ENCODE assay signal across 20 cellular contexts in the genomic region with DNA sequence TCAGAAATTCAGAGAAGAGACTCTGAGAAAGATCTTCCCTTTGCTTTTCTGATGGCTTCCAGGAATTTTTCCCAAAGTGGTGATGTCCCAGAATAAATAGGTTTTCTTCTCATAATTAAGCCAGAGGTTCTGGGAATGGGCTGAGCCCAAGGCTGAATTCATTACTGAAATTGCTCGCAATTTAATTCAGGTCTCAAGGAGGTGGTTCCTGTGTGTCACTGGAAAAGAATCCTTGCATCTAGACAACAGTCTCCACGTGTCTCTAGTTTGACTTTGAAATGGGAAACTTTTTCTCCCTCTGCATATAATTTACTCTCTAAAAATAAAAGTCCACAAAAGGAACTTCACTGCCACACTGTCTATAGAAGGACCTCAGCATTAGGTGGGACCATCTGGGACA.
"Had no signal": no experiment of that assay in that cellular context is flagged by ENCODE, and none has a peak within 500 bp of the region (broad histone marks: within the 10 kb centered on the region; RNA-seq: fewer than 3 reads in every experiment).

No MANE protein-coding gene starts in this region.

- H3K4me3 ChIP-seq: dorsolateral prefrontal cortex, esophagus muscularis mucosa, gastrocnemius medialis, pancreas, psoas muscle, upper lobe of left lung had no signal

- H3K4me1 ChIP-seq: esophagus muscularis mucosa, gastrocnemius medialis, pancreas, psoas muscle, upper lobe of left lung had no signal

- H3K9me3 ChIP-seq: esophagus muscularis mucosa, gastrocnemius medialis, neutrophil, pancreas, psoas muscle, upper lobe of left lung had no signal

- ATAC-seq: activated CD8-positive, alpha-beta T cell treated with anti-CD3 and anti-CD28 coated beads, Interleukin-2, amount 10 ng/mL, durations not matched to agents 7 days and 5 days; effector memory CD8-positive, alpha-beta T cell; gastrocnemius medialis; left ventricle myocardium superior; pancreas; psoas muscle; right cardiac atrium had no signal

- H3K27ac ChIP-seq: dorsolateral prefrontal cortex, esophagus muscularis mucosa, gastrocnemius medialis, neutrophil, pancreas, psoas muscle, upper lobe of left lung had no signal

- H3K27me3 ChIP-seq: dorsolateral prefrontal cortex, esophagus muscularis mucosa, gastrocnemius medialis, neutrophil, pancreas, upper lobe of left lung had no signal

- DNase-seq: activated CD4-positive, alpha-beta T cell treated with anti-CD3 and anti-CD28 coated beads for 1 hour; activated CD4-positive, alpha-beta T cell treated with anti-CD3 and anti-CD28 coated beads, Interleukin-2, amount 50 U/mL, for 1 hour; activated CD8-positive, alpha-beta T cell treated with anti-CD3 and anti-CD28 coated beads, Interleukin-2, amount 10 ng/mL, durations not matched to agents 7 days and 5 days; activated gamma-delta T cell; aorta; central memory CD4-positive, alpha-beta T cell; dorsolateral prefrontal cortex; effector memory CD8-positive, alpha-beta T cell; gastrocnemius medialis; hippocampal formation; left ventricle myocardium superior; mammary epithelial cell; pancreas; psoas muscle; right cardiac atrium; stimulated activated CD4-positive, alpha-beta T cell treated with anti-CD3 and anti-CD28 coated beads, Interleukin-4, amount 100 ng/mL, for 24 hours; stimulated activated naive CD4-positive, alpha-beta T cell treated with Interleukin-2 at 50 U/mL for 16 hours; upper lobe of left lung had no signal

- H3K36me3 ChIP-seq: esophagus muscularis mucosa, gastrocnemius medialis, neutrophil, pancreas, upper lobe of left lung had no signal
